1 cellular context compared by ENCODE assay signal in the genomic region with DNA sequence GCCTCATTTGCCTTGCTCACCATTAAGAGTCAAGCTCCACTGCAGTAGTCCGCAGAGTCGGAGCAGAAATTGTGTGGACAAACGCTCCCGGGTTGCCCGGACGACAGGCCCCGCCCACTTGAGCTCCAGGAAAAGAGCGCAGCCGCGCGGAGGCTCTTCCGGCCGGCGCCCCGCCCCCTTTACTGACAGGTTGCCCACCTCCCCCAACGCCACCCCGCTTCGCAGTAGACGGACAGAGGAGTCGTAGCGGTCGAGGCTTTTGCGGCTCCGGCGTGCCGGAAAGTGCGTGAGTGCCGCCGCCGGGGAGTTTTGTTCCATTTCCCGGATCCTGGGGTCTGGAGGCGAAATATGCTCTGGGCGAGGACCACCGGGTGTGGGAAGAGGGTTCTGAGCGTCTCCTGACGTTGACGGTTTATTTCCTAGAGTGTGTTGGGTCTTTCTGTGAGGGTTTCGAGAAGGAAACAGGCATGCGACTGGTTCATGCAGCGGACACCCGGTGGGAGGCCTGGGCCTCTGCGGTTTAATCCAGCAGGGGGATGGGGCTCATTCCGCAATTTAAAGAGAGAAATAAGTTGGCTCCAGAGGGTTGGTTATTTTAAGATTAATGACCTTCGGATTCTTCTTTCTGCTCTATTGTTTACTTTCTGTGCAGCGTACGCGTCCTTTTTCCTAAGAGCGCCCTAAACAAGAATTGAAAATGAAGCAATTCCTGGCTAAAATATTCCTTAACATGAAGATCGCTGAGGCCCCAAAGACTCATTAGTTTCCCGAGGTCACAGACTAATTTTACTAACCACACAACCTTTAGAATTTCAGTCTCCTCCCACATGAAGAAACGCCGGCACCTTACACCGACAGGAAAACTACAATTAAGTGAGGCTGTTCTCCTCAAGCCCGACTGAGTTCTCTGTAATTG.
TF ChIP-seq lines count a peak whose summit lies in the region.

A gene with protein sequence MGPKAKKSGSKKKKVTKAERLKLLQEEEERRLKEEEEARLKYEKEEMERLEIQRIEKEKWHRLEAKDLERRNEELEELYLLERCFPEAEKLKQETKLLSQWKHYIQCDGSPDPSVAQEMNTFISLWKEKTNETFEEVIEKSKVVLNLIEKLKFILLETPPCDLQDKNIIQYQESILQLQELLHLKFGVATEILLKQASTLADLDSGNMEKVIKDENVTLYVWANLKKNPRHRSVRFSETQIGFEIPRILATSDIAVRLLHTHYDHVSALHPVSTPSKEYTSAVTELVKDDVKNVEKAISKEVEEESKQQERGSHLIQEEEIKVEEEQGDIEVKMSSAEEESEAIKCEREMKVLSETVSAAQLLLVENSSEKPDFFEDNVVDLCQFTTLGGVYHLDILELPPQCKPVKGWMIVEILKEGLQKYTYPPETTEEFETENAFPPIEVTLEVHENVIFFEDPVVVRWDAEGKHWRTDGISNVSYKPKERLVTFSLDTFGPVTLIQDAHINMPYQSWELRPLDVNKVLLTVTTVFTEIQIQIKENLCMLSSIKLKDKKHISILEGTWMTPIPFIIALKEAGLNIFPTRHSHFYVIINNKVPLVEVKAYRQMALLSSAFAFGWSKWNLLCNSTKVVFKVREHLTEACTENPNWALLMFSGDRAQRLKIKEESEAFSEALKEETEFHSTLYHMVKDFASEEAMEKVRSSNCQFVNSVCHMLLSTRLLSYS (minus strand): TSS at position 105 of the 916 bp plus-strand sequence. CDS start 82 bp downstream, at position 23.
A gene with protein sequence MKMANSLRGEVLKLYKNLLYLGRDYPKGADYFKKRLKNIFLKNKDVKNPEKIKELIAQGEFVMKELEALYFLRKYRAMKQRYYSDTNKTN (plus strand): TSS at position 182 of the 916 bp plus-strand sequence. CDS start 8,720 bp downstream, outside the sequence.

TF ChIP-seq in liver, 16 proteins besides CTCF, POLR2A, EP300 and RAD21 (continued from another document):
- TF ChIP-seq, protein P1, sequence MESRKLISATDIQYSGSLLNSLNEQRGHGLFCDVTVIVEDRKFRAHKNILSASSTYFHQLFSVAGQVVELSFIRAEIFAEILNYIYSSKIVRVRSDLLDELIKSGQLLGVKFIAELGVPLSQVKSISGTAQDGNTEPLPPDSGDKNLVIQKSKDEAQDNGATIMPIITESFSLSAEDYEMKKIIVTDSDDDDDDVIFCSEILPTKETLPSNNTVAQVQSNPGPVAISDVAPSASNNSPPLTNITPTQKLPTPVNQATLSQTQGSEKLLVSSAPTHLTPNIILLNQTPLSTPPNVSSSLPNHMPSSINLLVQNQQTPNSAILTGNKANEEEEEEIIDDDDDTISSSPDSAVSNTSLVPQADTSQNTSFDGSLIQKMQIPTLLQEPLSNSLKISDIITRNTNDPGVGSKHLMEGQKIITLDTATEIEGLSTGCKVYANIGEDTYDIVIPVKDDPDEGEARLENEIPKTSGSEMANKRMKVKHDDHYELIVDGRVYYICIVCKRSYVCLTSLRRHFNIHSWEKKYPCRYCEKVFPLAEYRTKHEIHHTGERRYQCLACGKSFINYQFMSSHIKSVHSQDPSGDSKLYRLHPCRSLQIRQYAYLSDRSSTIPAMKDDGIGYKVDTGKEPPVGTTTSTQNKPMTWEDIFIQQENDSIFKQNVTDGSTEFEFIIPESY (IDR thresholded peaks at IDR 0.05): no peak
- no peak for TF ChIP-seq HNF4G (IDR thresholded peaks at IDR 0.05)
- TF ChIP-seq, protein P2, sequence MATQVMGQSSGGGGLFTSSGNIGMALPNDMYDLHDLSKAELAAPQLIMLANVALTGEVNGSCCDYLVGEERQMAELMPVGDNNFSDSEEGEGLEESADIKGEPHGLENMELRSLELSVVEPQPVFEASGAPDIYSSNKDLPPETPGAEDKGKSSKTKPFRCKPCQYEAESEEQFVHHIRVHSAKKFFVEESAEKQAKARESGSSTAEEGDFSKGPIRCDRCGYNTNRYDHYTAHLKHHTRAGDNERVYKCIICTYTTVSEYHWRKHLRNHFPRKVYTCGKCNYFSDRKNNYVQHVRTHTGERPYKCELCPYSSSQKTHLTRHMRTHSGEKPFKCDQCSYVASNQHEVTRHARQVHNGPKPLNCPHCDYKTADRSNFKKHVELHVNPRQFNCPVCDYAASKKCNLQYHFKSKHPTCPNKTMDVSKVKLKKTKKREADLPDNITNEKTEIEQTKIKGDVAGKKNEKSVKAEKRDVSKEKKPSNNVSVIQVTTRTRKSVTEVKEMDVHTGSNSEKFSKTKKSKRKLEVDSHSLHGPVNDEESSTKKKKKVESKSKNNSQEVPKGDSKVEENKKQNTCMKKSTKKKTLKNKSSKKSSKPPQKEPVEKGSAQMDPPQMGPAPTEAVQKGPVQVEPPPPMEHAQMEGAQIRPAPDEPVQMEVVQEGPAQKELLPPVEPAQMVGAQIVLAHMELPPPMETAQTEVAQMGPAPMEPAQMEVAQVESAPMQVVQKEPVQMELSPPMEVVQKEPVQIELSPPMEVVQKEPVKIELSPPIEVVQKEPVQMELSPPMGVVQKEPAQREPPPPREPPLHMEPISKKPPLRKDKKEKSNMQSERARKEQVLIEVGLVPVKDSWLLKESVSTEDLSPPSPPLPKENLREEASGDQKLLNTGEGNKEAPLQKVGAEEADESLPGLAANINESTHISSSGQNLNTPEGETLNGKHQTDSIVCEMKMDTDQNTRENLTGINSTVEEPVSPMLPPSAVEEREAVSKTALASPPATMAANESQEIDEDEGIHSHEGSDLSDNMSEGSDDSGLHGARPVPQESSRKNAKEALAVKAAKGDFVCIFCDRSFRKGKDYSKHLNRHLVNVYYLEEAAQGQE (IDR thresholded peaks at IDR 0.05): peak; percentile 75
- TF ChIP-seq JUND (IDR thresholded peaks at IDR 0.05): no peak
- TF ChIP-seq EGR1 (IDR thresholded peaks at IDR 0.05; ENCODE audit: low read depth in 2 of 2): peak in 1 of 2 donors; percentile 51
- TF ChIP-seq RXRA (IDR thresholded peaks at IDR 0.05): peak in 1 of 2 donors; percentile 7
- TF ChIP-seq GABPA (IDR thresholded peaks at IDR 0.05 in 1 of 2, conservative IDR thresholded peaks at IDR 0.05 in 1 of 2): peak in 1 of 2 donors; percentile 82
- TF ChIP-seq, protein P3, sequence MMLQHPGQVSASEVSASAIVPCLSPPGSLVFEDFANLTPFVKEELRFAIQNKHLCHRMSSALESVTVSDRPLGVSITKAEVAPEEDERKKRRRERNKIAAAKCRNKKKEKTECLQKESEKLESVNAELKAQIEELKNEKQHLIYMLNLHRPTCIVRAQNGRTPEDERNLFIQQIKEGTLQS (IDR thresholded peaks at IDR 0.05): no peak
- peak; percentile 9 to 44 for TF ChIP-seq HNF4A (conservative IDR thresholded peaks at IDR 0.05)
- no peak for TF ChIP-seq FOXA2 (IDR thresholded peaks at IDR 0.05)
- peak; percentile 88 for TF ChIP-seq TAF1 (conservative IDR thresholded peaks at IDR 0.05)
